In genomic region chr10:49534670-49535381, GRCh38 we compare ENCODE assay signal across 1 cellular context.
TF ChIP-seq lines count a peak whose summit lies in the region.

No MANE protein-coding gene starts in this region.

TF ChIP-seq in GM12878, 131 proteins besides CTCF, POLR2A, EP300 and RAD21 (continued from another document):
- TF ChIP-seq PRDM15 (CRISPR knock-in tag; IDR thresholded peaks at IDR 0.05) = no peak
- peak; percentile 78 for TF ChIP-seq SKIL (IDR thresholded peaks at IDR 0.05; ENCODE audit: low read depth, poor library complexity, severe bottlenecking)
- peak; percentile 81 for TF ChIP-seq MXI1 (IDR thresholded peaks at IDR 0.05; ENCODE audit: low read depth, low read length)
- TF ChIP-seq NBN (IDR thresholded peaks at IDR 0.05) = peak; percentile 75; the same call in 1 of the 2 replicates
- TF ChIP-seq GABPA (IDR thresholded peaks at IDR 0.05; ENCODE audit: low read depth) = peak; percentile 55; the same call in 1 of the 2 replicates
- no peak for TF ChIP-seq JUND (IDR thresholded peaks at IDR 0.05; ENCODE audit: low read depth, low read length)
- TF ChIP-seq JUNB (IDR thresholded peaks at IDR 0.05) = peak; percentile 57
- TF ChIP-seq EED (IDR thresholded peaks at IDR 0.05; ENCODE audit: low read depth) = 0 out of 2 replicates have a peak, but pooled peaks have one; percentile 33
- TF ChIP-seq SIN3A (IDR thresholded peaks at IDR 0.05; ENCODE audit: low read depth, low read length) = no peak
- no peak for TF ChIP-seq HDAC2 (IDR thresholded peaks at IDR 0.05)
- TF ChIP-seq NFIC (IDR thresholded peaks at IDR 0.05; ENCODE audit: low read depth, low read length) = peak; percentile 83
- peak in 1 of 2 experiments; percentile 93; a peak in 2 of 4 replicates for TF ChIP-seq ETV6 (conservative IDR thresholded peaks at IDR 0.05 in 1 of 2, IDR thresholded peaks at IDR 0.05 in 1 of 2; ENCODE audit: borderline replicate concordance in 1 of 2, low read depth in 1 of 2)
- no peak for TF ChIP-seq STAT1 (conservative IDR thresholded peaks at IDR 0.05)
- 0 out of 2 replicates have a peak, but pooled peaks have one; percentile 23 for TF ChIP-seq MLLT1 (IDR thresholded peaks at IDR 0.05)
- peak; percentile 90; the same call in 1 of the 2 replicates for TF ChIP-seq CBX5 (IDR thresholded peaks at IDR 0.05; ENCODE audit: low read depth)
- peak; percentile 87 for TF ChIP-seq ZNF687 (IDR thresholded peaks at IDR 0.05)
- TF ChIP-seq SPI1 (IDR thresholded peaks at IDR 0.05; ENCODE audit: borderline replicate concordance, insufficient read depth, low read depth, low read length) = peak; percentile 91
- TF ChIP-seq ZNF207 (IDR thresholded peaks at IDR 0.05; ENCODE audit: borderline replicate concordance) = no peak
- TF ChIP-seq ZNF217 (IDR thresholded peaks at IDR 0.05) = peak; percentile 45; the same call in 1 of the 2 replicates
- peak; percentile 29; the same call in 1 of the 2 replicates for TF ChIP-seq PML (IDR thresholded peaks at IDR 0.05; ENCODE audit: low read length)
- no peak for TF ChIP-seq CHD2 (IDR thresholded peaks at IDR 0.05; ENCODE audit: borderline replicate concordance, low read depth, low read length)
- 0 out of 2 replicates have a peak, but pooled peaks have one; percentile 17 for TF ChIP-seq IRF4 (IDR thresholded peaks at IDR 0.05; ENCODE audit: low read depth, low read length)
- no peak for TF ChIP-seq TAF1 (IDR thresholded peaks at IDR 0.05; ENCODE audit: borderline replicate concordance, low read depth, low read length)
- peak in 1 of 2 experiments; percentile 58; a peak in 1 of 4 replicates for TF ChIP-seq SRF (IDR thresholded peaks at IDR 0.05; ENCODE audit: low read depth in 2 of 2, low read length in 2 of 2)
- no peak for TF ChIP-seq MYC (IDR thresholded peaks at IDR 0.05; ENCODE audit: insufficient read depth, insufficient read length, insufficient replicate concordance, low read length, severe bottlenecking)
- TF ChIP-seq IKZF2 (IDR thresholded peaks at IDR 0.05) = peak; percentile 27 to 64; a peak in 2 of 4 replicates
- TF ChIP-seq STAT3 (IDR thresholded peaks at IDR 0.05; ENCODE audit: low read depth, low read length) = no peak
- peak; percentile 43; the same call in 1 of the 2 replicates for TF ChIP-seq IKZF1 (conservative IDR thresholded peaks at IDR 0.05)
- 0 out of 2 replicates have a peak, but pooled peaks have one; percentile 49 for TF ChIP-seq GATAD2B (conservative IDR thresholded peaks at IDR 0.05; ENCODE audit: low read depth)
- peak; percentile 50; the same call in 1 of the 2 replicates for TF ChIP-seq DPF2 (IDR thresholded peaks at IDR 0.05)
- TF ChIP-seq RELB (IDR thresholded peaks at IDR 0.05; ENCODE audit: low read depth) = peak; percentile 61; the same call in 1 of the 2 replicates
- TF ChIP-seq CHD4 (IDR thresholded peaks at IDR 0.05) = no peak
- peak; percentile 55; the same call in 1 of the 2 replicates for TF ChIP-seq FOXM1 (IDR thresholded peaks at IDR 0.05; ENCODE audit: low read depth, low read length)
- TF ChIP-seq RAD51 (IDR thresholded peaks at IDR 0.05) = peak; percentile 36
- no peak; the same call in 1 of the 2 replicates for TF ChIP-seq NR2F1 (conservative IDR thresholded peaks at IDR 0.05)
- TF ChIP-seq MAX (IDR thresholded peaks at IDR 0.05; ENCODE audit: low read depth, low read length) = peak; percentile 34; the same call in 1 of the 2 replicates
- no peak for TF ChIP-seq NFYA (IDR thresholded peaks at IDR 0.05; ENCODE audit: borderline replicate concordance, low read depth, low read length)
- no peak for TF ChIP-seq BRCA1 (IDR thresholded peaks at IDR 0.05; ENCODE audit: low read depth, low read length)
- peak; percentile 65; the same call in 1 of the 2 replicates for TF ChIP-seq MEF2A (IDR thresholded peaks at IDR 0.05; ENCODE audit: insufficient read depth, low read depth, low read length)
- peak; percentile 17 for TF ChIP-seq SIX5 (IDR thresholded peaks at IDR 0.05; ENCODE audit: low read depth, low read length, severe bottlenecking)
- TF ChIP-seq PKNOX1 (IDR thresholded peaks at IDR 0.05) = peak; percentile 63
- TF ChIP-seq RUNX3 (IDR thresholded peaks at IDR 0.05; ENCODE audit: low read length) = peak; percentile 35
- TF ChIP-seq CREM (IDR thresholded peaks at IDR 0.05; ENCODE audit: low read depth) = 0 out of 2 replicates have a peak, but pooled peaks have one; percentile 36
- TF ChIP-seq MTA2 (IDR thresholded peaks at IDR 0.05; ENCODE audit: low read depth) = peak; percentile 48; the same call in 1 of the 2 replicates
- TF ChIP-seq CREB1 (IDR thresholded peaks at IDR 0.05; ENCODE audit: low read depth) = peak; percentile 72
- TF ChIP-seq PAX5 (IDR thresholded peaks at IDR 0.05; ENCODE audit: borderline replicate concordance, low read depth, low read length) = peak; percentile 83; the same call in 1 of the 2 replicates
- peak; percentile 48 to 69; a peak in 2 of 4 replicates for TF ChIP-seq BHLHE40 (IDR thresholded peaks at IDR 0.05; ENCODE audit: borderline replicate concordance in 1 of 2, low read depth in 2 of 2, low read length in 1 of 2)
- peak; percentile 74; the same call in 1 of the 2 replicates for TF ChIP-seq SMARCA5 (IDR thresholded peaks at IDR 0.05)
- peak; percentile 74 for TF ChIP-seq ATF7 (IDR thresholded peaks at IDR 0.05; ENCODE audit: low read depth)
- peak; percentile 47 for TF ChIP-seq MEF2B (IDR thresholded peaks at IDR 0.05; ENCODE audit: partially characterized antibody, poor library complexity, severe bottlenecking)
